In genomic region chr12:92608418-92609091, GRCh38 we compare ENCODE assay signal across 7 cellular contexts.
DNase-seq lines count a peak whose midpoint lies in the region; ATAC-seq and TF ChIP-seq lines count a peak whose summit lies in the region.

No MANE protein-coding gene starts in this region.

- CTCF ChIA-PET in activated CD8-positive, alpha-beta memory T cell treated with anti-CD3 and anti-CD28 coated beads, Interleukin-2, amount 10 ng/mL, durations not matched to agents 7 days and 5 days (lab: Charles Lee) = interaction anchor here (1.3 kb wide), 1 partner anchor 1227 kb away, joined by 4 read pairs; no protein-coding TSS in a partner anchor

- H3K27ac Mint-ChIP-seq in activated CD8-positive, alpha-beta memory T cell treated with anti-CD3 and anti-CD28 coated beads, Interleukin-2, amount 10 ng/mL, durations not matched to agents 7 days and 5 days = no peak overlapping the region

- peaks cover 9% of the 10 kb centered on the region for H3K4me1 Mint-ChIP-seq in activated CD8-positive, alpha-beta memory T cell treated with anti-CD3 and anti-CD28 coated beads, Interleukin-2, amount 10 ng/mL, durations not matched to agents 7 days and 5 days

- H3K4me1 ChIP-seq in iPS DF 6.9 (ENCODE audit: control insufficient read depth, insufficient read depth, low read length) (no peaks in the 10 kb centered on the region), transverse colon (peaks cover 0 to 4% (median 1%) of the 10 kb centered on the region in 4 donors)

- H3K36me3 ChIP-seq in iPS DF 6.9 (ENCODE audit: control insufficient read depth, insufficient read depth, low read length) (no peaks in the 10 kb centered on the region), transverse colon (no peaks in the 10 kb centered on the region)

- H3K27ac ChIP-seq in iPS DF 6.9 (ENCODE audit: low read length) (no peak overlapping the region), transverse colon (no peak overlapping the region)

- TF ChIP-seq EP300 in transverse colon (IDR thresholded peaks at IDR 0.05; ENCODE audit: low read depth) = no peak

- H3K27me3 ChIP-seq in iPS DF 6.9 (ENCODE audit: control insufficient read depth, insufficient read depth, low read length) (no peaks in the 10 kb centered on the region), transverse colon (no peaks in the 10 kb centered on the region)

- H3K4me3 ChIP-seq in WI38 (ENCODE audit: low read depth, low read length) = no peak overlapping the region
- no peak overlapping the region for H3K4me3 ChIP-seq in iPS DF 6.9 (ENCODE audit: low read length)
- no peak overlapping the region for H3K4me3 ChIP-seq in transverse colon

- no peaks in the 10 kb centered on the region for H3K27me3 Mint-ChIP-seq in activated CD8-positive, alpha-beta memory T cell treated with anti-CD3 and anti-CD28 coated beads, Interleukin-2, amount 10 ng/mL, durations not matched to agents 7 days and 5 days

- ATAC-seq in activated CD8-positive, alpha-beta memory T cell treated with anti-CD3 and anti-CD28 coated beads, Interleukin-2, amount 10 ng/mL, durations not matched to agents 7 days and 5 days = no peak

- H3K9me3 ChIP-seq in iPS DF 6.9 (ENCODE audit: control insufficient read depth, insufficient read depth, low read length) (no peaks in the 10 kb centered on the region), transverse colon (no peaks in the 10 kb centered on the region)

- H3K9me3 Mint-ChIP-seq in activated CD8-positive, alpha-beta memory T cell treated with anti-CD3 and anti-CD28 coated beads, Interleukin-2, amount 10 ng/mL, durations not matched to agents 7 days and 5 days (ENCODE audit: low read depth) = peaks cover 1% of the 10 kb centered on the region

- peak; percentile 55; the same call in 1 of the 2 replicates for TF ChIP-seq CTCF in WI38 (IDR thresholded peaks at IDR 0.05; ENCODE audit: low read depth, low read length)
- peak in 4 of 5 experiments; percentile 41 to 58 (median 52) for TF ChIP-seq CTCF in transverse colon (IDR thresholded peaks at IDR 0.05)

- intact Hi-C loops in transverse colon (cut with DNase I; ENCODE audit: low total_unique reads) = no loop called here

- no peak overlapping the region for H3K4me3 Mint-ChIP-seq in activated CD8-positive, alpha-beta memory T cell treated with anti-CD3 and anti-CD28 coated beads, Interleukin-2, amount 10 ng/mL, durations not matched to agents 7 days and 5 days

- TF ChIP-seq POLR2A in transverse colon (IDR thresholded peaks at IDR 0.05) = no peak

- no CpG with 5 or more reads among the region's 8 CpGs for WGBS in iPS DF 6.9 (ENCODE audit: insufficient coverage, insufficient read length)
- WGBS in transverse colon (ENCODE audit: low coverage in 1 of 2), 2 donors = 39% methylated on average over 7 to 8 of the region's 8 CpGs

- DNase-seq in Daoy (ENCODE audit: low read depth) (peak; percentile 38), M059J (ENCODE audit: low read depth) (peak; percentile 72), iPS DF 6.9 (ENCODE audit: low read depth, low spot score) (peak; percentile 16), transverse colon (no peak)
- DNase-seq in activated T-cell treated with anti-CD3 and anti-CD28 coated beads, Interleukin-2, amount 50 U/mL, for 1 hour = no peak
- no peak for DNase-seq in activated CD8-positive, alpha-beta memory T cell treated with anti-CD3 and anti-CD28 coated beads, Interleukin-2, amount 10 ng/mL, durations not matched to agents 7 days and 5 days

- H3K36me3 Mint-ChIP-seq in activated CD8-positive, alpha-beta memory T cell treated with anti-CD3 and anti-CD28 coated beads, Interleukin-2, amount 10 ng/mL, durations not matched to agents 7 days and 5 days = no peaks in the 10 kb centered on the region

- in situ Hi-C loops in transverse colon (cut with MboI; ENCODE audit: low pct_ligation_motif_present in 1 of 4, low pct_unique_long_range_greater_than_20kb in 1 of 4, low sequenced_read_pairs in 3 of 4) = no loop called here

Comparison
In these comparisons a context has a peak if more than half of its experiments do, and no peak if none do; other contexts are left out.
1. DNase-seq: peak in Daoy (single experiment), M059J (single experiment) and iPS DF 6.9 (single experiment); none in transverse colon (single experiment), activated T-cell treated with anti-CD3 and anti-CD28 coated beads, Interleukin-2, amount 50 U/mL, for 1 hour (single experiment) and activated CD8-positive, alpha-beta memory T cell treated with anti-CD3 and anti-CD28 coated beads, Interleukin-2, amount 10 ng/mL, durations not matched to agents 7 days and 5 days (single experiment).